8 cellular contexts compared by ENCODE assay signal in the genomic region with DNA sequence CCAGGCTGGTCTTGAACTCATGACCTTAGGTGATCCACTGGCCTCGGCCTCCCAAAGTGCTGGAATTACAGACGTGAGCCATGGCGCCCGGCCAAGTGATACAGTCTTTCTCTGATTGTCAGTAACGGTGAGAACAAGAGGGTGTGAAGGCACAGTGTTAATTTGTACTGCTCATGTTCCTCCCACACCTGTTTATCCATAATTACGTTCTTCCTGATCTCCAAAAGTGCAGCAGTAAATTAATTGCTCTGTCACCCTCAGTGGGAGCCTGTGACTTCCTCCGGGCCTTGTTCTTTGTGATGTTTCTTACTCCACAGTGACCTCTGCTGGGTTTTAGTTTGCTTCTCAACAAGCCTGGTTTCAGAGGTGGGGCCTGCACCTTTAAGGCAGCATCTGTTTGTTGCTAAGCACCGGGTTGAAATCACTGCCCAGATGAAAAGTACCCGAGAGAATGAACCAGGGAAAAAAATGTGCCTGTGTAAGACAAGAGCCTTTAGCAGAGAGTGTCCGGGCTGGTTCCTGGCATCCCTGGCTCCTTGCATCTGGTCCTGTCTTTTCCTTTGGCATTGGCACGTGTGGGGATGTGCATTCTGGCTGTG.
DNase-seq lines count a peak whose midpoint lies in the region; ATAC-seq and TF ChIP-seq lines count a peak whose summit lies in the region.

No MANE protein-coding gene starts in this region.

- intact Hi-C loops in Panc1 (cut with micrococcal nuclease; ENCODE audit: unreplicated experiment): loop anchor here (1.0 to 5.0 kb wide), 4 partner anchors 167 to 497 kb away; no protein-coding TSS in a partner anchor
- intact Hi-C loops in activated T-helper 1 cell treated with anti-CD3 and anti-CD28 coated beads, Interleukin-12 subunit alpha, Interleukin-12 subunit beta, Interleukin-2, Interleukin-4 antibody, amounts not matched to agents 30 ng/mL and 10 ng/mL and 1 ng/mL, durations not matched to agents 14 hours and 24 hours and 36 hours (cut with micrococcal nuclease): loop anchor here (1.0 kb wide), 3 partner anchors 246 to 499 kb away; no protein-coding TSS in a partner anchor

- no peaks in the 10 kb centered on the region for H3K9me3 Mint-ChIP-seq in activated T-helper 1 cell treated with anti-CD3 and anti-CD28 coated beads, Interleukin-12 subunit alpha, Interleukin-12 subunit beta, Interleukin-2, Interleukin-4 antibody, amounts not matched to agents 30 ng/mL and 10 ng/mL and 1 ng/mL, durations not matched to agents 14 hours and 24 hours and 36 hours

- peaks cover 38% of the 10 kb centered on the region for H3K36me3 Mint-ChIP-seq in activated T-helper 1 cell treated with anti-CD3 and anti-CD28 coated beads, Interleukin-12 subunit alpha, Interleukin-12 subunit beta, Interleukin-2, Interleukin-4 antibody, amounts not matched to agents 30 ng/mL and 10 ng/mL and 1 ng/mL, durations not matched to agents 14 hours and 24 hours and 36 hours (ENCODE audit: low read depth)

- peaks cover 37% of the 10 kb centered on the region for H3K4me1 ChIP-seq in Panc1 (ENCODE audit: control insufficient read depth, insufficient read depth, low read length)

- peak overlapping the region; percentile 55 for H3K27ac ChIP-seq in Panc1 (ENCODE audit: low read length)

- H3K4me3 ChIP-seq in Panc1 (ENCODE audit: low read depth in 2 of 2, low read length in 2 of 2): no peak overlapping the region

- no peaks in the 10 kb centered on the region for H3K27me3 ChIP-seq in Panc1 (ENCODE audit: control insufficient read depth, insufficient read depth, low read length)

- in situ Hi-C loops in Panc1 (cut with HindIII; ENCODE audit: low pct_unique_long_range_greater_than_20kb, low sequenced_read_pairs): no loop called here

- H3K27me3 Mint-ChIP-seq in activated T-helper 1 cell treated with anti-CD3 and anti-CD28 coated beads, Interleukin-12 subunit alpha, Interleukin-12 subunit beta, Interleukin-2, Interleukin-4 antibody, amounts not matched to agents 30 ng/mL and 10 ng/mL and 1 ng/mL, durations not matched to agents 14 hours and 24 hours and 36 hours (ENCODE audit: insufficient read depth): no peaks in the 10 kb centered on the region

- BruUV-seq in Panc1 (replicated peaks; lab: Mats Ljungman, UMichigan): no TSS peak

- ATAC-seq in Panc1: peak; percentile 83

- peak overlapping the region; percentile 27 for H3K4me3 Mint-ChIP-seq in activated T-helper 1 cell treated with anti-CD3 and anti-CD28 coated beads, Interleukin-12 subunit alpha, Interleukin-12 subunit beta, Interleukin-2, Interleukin-4 antibody, amounts not matched to agents 30 ng/mL and 10 ng/mL and 1 ng/mL, durations not matched to agents 14 hours and 24 hours and 36 hours

- H3K9me3 ChIP-seq in Panc1 (ENCODE audit: control insufficient read depth, insufficient read depth, low read depth, low read length): no peaks in the 10 kb centered on the region

- POLR2A ChIA-PET in HEK293T (lab: Yijun Ruan, JAX): no interaction called here
- POLR2A ChIA-PET in Panc1 (lab: Charles Lee): no interaction called here

- DNase-seq in HEK293T (ENCODE audit: extremely low spot score) (peak; percentile 85), LoVo (ENCODE audit: low spot score) (peak; percentile 61), Panc1 (ENCODE audit: low read depth, low spot score) (peak; percentile 77), fibroblast of the conjunctiva (ENCODE audit: low read depth) (peak; percentile 84), occipital lobe (lab: John Stamatoyannopoulos, UW) (peak; percentile 23)
- DNase-seq in activated T-helper 1 cell treated with anti-CD3 and anti-CD28 coated beads, Interleukin-12 subunit alpha, Interleukin-12 subunit beta, Interleukin-2, Interleukin-4 antibody, amounts not matched to agents 30 ng/mL and 10 ng/mL and 1 ng/mL, durations not matched to agents 14 hours and 24 hours and 36 hours (ENCODE audit: low spot score): peak; percentile 66
- DNase-seq in NK-92 treated with Interleukin-12 subunit alpha and Interleukin-12 subunit beta, amount 100 ng/mL, for 24 hours (lab: John Stamatoyannopoulos, UW): no peak

- peaks cover 54% of the 10 kb centered on the region for H3K4me1 Mint-ChIP-seq in activated T-helper 1 cell treated with anti-CD3 and anti-CD28 coated beads, Interleukin-12 subunit alpha, Interleukin-12 subunit beta, Interleukin-2, Interleukin-4 antibody, amounts not matched to agents 30 ng/mL and 10 ng/mL and 1 ng/mL, durations not matched to agents 14 hours and 24 hours and 36 hours (ENCODE audit: low read depth)

- H3K27ac Mint-ChIP-seq in activated T-helper 1 cell treated with anti-CD3 and anti-CD28 coated beads, Interleukin-12 subunit alpha, Interleukin-12 subunit beta, Interleukin-2, Interleukin-4 antibody, amounts not matched to agents 30 ng/mL and 10 ng/mL and 1 ng/mL, durations not matched to agents 14 hours and 24 hours and 36 hours: peak overlapping the region; percentile 76

- TF ChIP-seq CTCF in GM12872 (IDR thresholded peaks at IDR 0.05; ENCODE audit: insufficient read depth, low read depth, low read length) (peak; percentile 67), Panc1 (IDR thresholded peaks at IDR 0.05) (peak; percentile 81)

- H3K36me3 ChIP-seq in Panc1 (ENCODE audit: control insufficient read depth, insufficient read depth, low read length): no peaks in the 10 kb centered on the region

- CTCF ChIA-PET in HEK293T (lab: Yijun Ruan, JAX): interaction anchor here (0.6 kb wide), 1 partner anchor 210 kb away, joined by 3 read pairs; no protein-coding TSS in a partner anchor
- CTCF ChIA-PET in Panc1 (lab: Charles Lee): interaction anchor here (0.7 to 1.0 kb wide), 2 partner anchors 72 to 306 kb away, joined by 3 to 8 read pairs; no protein-coding TSS in a partner anchor

TF ChIP-seq in HEK293T, 16 proteins besides CTCF, POLR2A, EP300 and RAD21:
- TF ChIP-seq TARDBP (IDR thresholded peaks at IDR 0.05) (no peak), CTBP1 (IDR thresholded peaks at IDR 0.05; ENCODE audit: borderline replicate concordance) (no peak)
- TF ChIP-seq, protein P1, sequence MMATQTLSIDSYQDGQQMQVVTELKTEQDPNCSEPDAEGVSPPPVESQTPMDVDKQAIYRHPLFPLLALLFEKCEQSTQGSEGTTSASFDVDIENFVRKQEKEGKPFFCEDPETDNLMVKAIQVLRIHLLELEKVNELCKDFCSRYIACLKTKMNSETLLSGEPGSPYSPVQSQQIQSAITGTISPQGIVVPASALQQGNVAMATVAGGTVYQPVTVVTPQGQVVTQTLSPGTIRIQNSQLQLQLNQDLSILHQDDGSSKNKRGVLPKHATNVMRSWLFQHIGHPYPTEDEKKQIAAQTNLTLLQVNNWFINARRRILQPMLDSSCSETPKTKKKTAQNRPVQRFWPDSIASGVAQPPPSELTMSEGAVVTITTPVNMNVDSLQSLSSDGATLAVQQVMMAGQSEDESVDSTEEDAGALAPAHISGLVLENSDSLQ (IDR thresholded peaks at IDR 0.05): peak; percentile 71
